1 cellular context compared by ENCODE assay signal in the genomic region with DNA sequence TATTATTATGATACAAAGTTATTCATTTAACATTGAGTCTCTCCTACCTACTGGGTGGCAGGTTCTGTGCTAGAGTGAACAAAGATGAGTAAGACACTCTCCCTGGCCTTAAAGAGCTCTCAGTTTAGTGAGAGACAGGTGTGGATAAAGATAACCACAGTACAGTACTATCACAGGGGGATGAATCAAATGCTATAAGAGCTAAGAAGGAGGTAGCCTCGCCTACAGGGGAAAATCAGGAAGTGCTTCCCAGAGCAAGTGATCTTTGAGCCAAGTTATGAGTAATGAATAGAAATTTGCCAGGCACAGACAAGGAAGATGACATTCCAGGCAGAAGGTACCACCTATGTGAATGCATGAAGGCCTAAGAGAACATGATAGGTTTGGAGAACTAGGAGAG.
TF ChIP-seq lines count a peak whose summit lies in the region.

No MANE protein-coding gene starts in this region.

TF ChIP-seq in WTC11, 78 proteins besides CTCF, POLR2A, EP300 and RAD21 (continued from another document):
- TF ChIP-seq, protein P1, sequence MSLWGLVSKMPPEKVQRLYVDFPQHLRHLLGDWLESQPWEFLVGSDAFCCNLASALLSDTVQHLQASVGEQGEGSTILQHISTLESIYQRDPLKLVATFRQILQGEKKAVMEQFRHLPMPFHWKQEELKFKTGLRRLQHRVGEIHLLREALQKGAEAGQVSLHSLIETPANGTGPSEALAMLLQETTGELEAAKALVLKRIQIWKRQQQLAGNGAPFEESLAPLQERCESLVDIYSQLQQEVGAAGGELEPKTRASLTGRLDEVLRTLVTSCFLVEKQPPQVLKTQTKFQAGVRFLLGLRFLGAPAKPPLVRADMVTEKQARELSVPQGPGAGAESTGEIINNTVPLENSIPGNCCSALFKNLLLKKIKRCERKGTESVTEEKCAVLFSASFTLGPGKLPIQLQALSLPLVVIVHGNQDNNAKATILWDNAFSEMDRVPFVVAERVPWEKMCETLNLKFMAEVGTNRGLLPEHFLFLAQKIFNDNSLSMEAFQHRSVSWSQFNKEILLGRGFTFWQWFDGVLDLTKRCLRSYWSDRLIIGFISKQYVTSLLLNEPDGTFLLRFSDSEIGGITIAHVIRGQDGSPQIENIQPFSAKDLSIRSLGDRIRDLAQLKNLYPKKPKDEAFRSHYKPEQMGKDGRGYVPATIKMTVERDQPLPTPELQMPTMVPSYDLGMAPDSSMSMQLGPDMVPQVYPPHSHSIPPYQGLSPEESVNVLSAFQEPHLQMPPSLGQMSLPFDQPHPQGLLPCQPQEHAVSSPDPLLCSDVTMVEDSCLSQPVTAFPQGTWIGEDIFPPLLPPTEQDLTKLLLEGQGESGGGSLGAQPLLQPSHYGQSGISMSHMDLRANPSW (CRISPR knock-in tag; conservative IDR thresholded peaks at IDR 0.05; ENCODE audit: low read depth): no peak
- TF ChIP-seq ZNF317 (CRISPR knock-in tag; IDR thresholded peaks at IDR 0.05; ENCODE audit: borderline replicate concordance, low read depth) (no peak), ZNF219 (CRISPR knock-in tag; IDR thresholded peaks at IDR 0.05; ENCODE audit: borderline replicate concordance) (no peak), JUN (CRISPR knock-in tag; IDR thresholded peaks at IDR 0.05) (no peak), CREB1 (CRISPR knock-in tag; IDR thresholded peaks at IDR 0.05) (no peak)
